ENCODE assay signal across 26 cellular contexts in the genomic region with DNA sequence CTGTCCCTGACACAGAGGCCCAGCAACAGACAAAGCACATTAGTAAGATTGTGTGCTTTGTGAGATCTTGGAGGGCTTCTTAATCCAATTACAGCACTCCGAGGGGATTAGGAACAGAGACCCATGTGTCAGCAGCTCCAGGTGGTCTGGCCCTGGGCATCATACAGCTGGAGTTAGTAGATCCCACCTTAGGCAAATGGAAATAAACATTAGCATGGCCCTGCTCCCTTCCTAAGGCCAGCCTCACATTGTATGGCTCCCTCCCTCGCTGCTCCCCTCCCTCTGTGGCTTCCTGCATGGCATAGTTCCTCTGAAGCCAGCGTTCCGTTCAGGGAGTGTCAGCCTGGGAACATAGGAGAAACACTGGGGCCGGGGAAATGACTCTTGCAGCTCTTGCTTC.
DNase-seq lines count a peak whose midpoint lies in the region; ATAC-seq and TF ChIP-seq lines count a peak whose summit lies in the region.
"Had no signal": no experiment of that assay in that cellular context is flagged by ENCODE, and none has a peak within 500 bp of the region (broad histone marks: within the 10 kb centered on the region; RNA-seq: fewer than 3 reads in every experiment).

No MANE protein-coding gene starts in this region.

- no peak overlapping the region for H3K4me3 Mint-ChIP-seq in endothelial cell (ENCODE audit: unreplicated experiment)
- H3K4me3 Mint-ChIP-seq: activated CD4-positive, alpha-beta memory T cell treated with anti-CD3 and anti-CD28 coated beads for 36 hours; CD4-positive, alpha-beta memory T cell; stimulated activated naive CD8-positive, alpha-beta T cell treated with anti-CD3 and anti-CD28 coated beads, Interleukin-15, Interleukin-2, amounts not matched to agents 100 ng/mL and 50 ng/mL, for 24 hours had no signal

- TF ChIP-seq CTCF in endothelial cell (IDR thresholded peaks at IDR 0.05; ENCODE audit: unreplicated experiment): no peak

- peak; percentile 21 for DNase-seq in ELF-1 (ENCODE audit: low read depth, low spot score)
- peak; percentile 63 for DNase-seq in SK-N-DZ (ENCODE audit: low spot score)
- DNase-seq in endothelial cell (ENCODE audit: low spot score): peak; percentile 49
- no peak for DNase-seq in SW480 (ENCODE audit: low spot score)
- DNase-seq in NCI-H2081 treated with DMSO at 0.1 percent for 48 hours (lab: John Stamatoyannopoulos, UW): no peak
- DNase-seq: activated CD4-positive, alpha-beta memory T cell treated with anti-CD3 and anti-CD28 coated beads for 36 hours; caudate nucleus; CD4-positive, alpha-beta memory T cell; HCEC 1CT; KBM-7; kidney glomerular epithelial cell; NCI-H1105; NCI-H187 treated with DMSO at 0.1 percent for 48 hours; NCI-H774; nucleus accumbens; T-helper 1 cell; thyroid gland had no signal

- peaks cover 25% of the 10 kb centered on the region for H3K36me3 ChIP-seq in mesodermal cell (ENCODE audit: control insufficient read depth, insufficient read depth, low read length)
- H3K36me3 ChIP-seq: thyroid gland had no signal

- H3K27ac ChIP-seq in mesodermal cell (ENCODE audit: low read depth, low read length, severe bottlenecking): peak overlapping the region; percentile 62
- H3K27ac ChIP-seq: A549, epithelial cell of prostate, SJSA1, thyroid gland had no signal

- H3K4me1 ChIP-seq in mesodermal cell (ENCODE audit: control insufficient read depth, insufficient read depth, low read length, poor library complexity, severe bottlenecking): no peaks in the 10 kb centered on the region
- H3K4me1 ChIP-seq: A549, SJSA1, thyroid gland had no signal

- ATAC-seq in HG03521 (IDR thresholded peaks at IDR 0.05; ENCODE audit: unreplicated experiment) (no peak), HG03354 (IDR thresholded peaks at IDR 0.05; ENCODE audit: poor library complexity, severe bottlenecking, unreplicated experiment) (no peak)
- ATAC-seq: A549; activated naive CD4-positive, alpha-beta T cell treated with anti-CD3 and anti-CD28 coated beads, Interleukin-2, amount 50 U/mL, for 72 hours had no signal

- peaks cover 16% of the 10 kb centered on the region for H3K9me3 ChIP-seq in mesodermal cell (ENCODE audit: control insufficient read depth, low read length)
- H3K9me3 ChIP-seq: A549, SJSA1, thyroid gland had no signal

- H3K4me1 Mint-ChIP-seq in endothelial cell (ENCODE audit: unreplicated experiment): peaks cover 3% of the 10 kb centered on the region
- H3K4me1 Mint-ChIP-seq: CD4-positive, alpha-beta memory T cell had no signal

- 41 to 58% methylated on average over 2 to 5 of the region's 5 CpGs for WGBS in mesodermal cell (ENCODE audit: insufficient coverage in 2 of 2), 2 experiments

- no peaks in the 10 kb centered on the region for H3K9me3 Mint-ChIP-seq in endothelial cell (ENCODE audit: unreplicated experiment)
- H3K9me3 Mint-ChIP-seq: activated CD4-positive, alpha-beta memory T cell treated with anti-CD3 and anti-CD28 coated beads for 36 hours; activated naive CD4-positive, alpha-beta T cell treated with anti-CD3 and anti-CD28 coated beads, Interleukin-2, amount 50 U/mL, for 72 hours; CD4-positive, alpha-beta memory T cell; stimulated activated naive CD8-positive, alpha-beta T cell treated with anti-CD3 and anti-CD28 coated beads, Interleukin-15, Interleukin-2, amounts not matched to agents 100 ng/mL and 50 ng/mL, for 24 hours had no signal

- no peak overlapping the region for H3K4me3 ChIP-seq in mesodermal cell (ENCODE audit: extremely low read depth, insufficient read depth, low read length, poor library complexity, severe bottlenecking)
- H3K4me3 ChIP-seq: A549, lung, SJSA1, thyroid gland had no signal

- no peak overlapping the region for H3K27ac Mint-ChIP-seq in endothelial cell (ENCODE audit: unreplicated experiment)
- H3K27ac Mint-ChIP-seq: activated CD4-positive, alpha-beta memory T cell treated with anti-CD3 and anti-CD28 coated beads for 36 hours; activated naive CD4-positive, alpha-beta T cell treated with anti-CD3 and anti-CD28 coated beads, Interleukin-2, amount 50 U/mL, for 72 hours; CD4-positive, alpha-beta memory T cell; stimulated activated naive CD8-positive, alpha-beta T cell treated with anti-CD3 and anti-CD28 coated beads, Interleukin-15, Interleukin-2, amounts not matched to agents 100 ng/mL and 50 ng/mL, for 24 hours had no signal

- H3K27me3 Mint-ChIP-seq in endothelial cell (ENCODE audit: unreplicated experiment): peaks cover 3% of the 10 kb centered on the region
- H3K27me3 Mint-ChIP-seq: stimulated activated naive CD8-positive, alpha-beta T cell treated with anti-CD3 and anti-CD28 coated beads, Interleukin-15, Interleukin-2, amounts not matched to agents 100 ng/mL and 50 ng/mL, for 24 hours had no signal

- no peaks in the 10 kb centered on the region for H3K36me3 Mint-ChIP-seq in endothelial cell (ENCODE audit: low read depth, unreplicated experiment)
- H3K36me3 Mint-ChIP-seq: activated CD4-positive, alpha-beta memory T cell treated with anti-CD3 and anti-CD28 coated beads for 36 hours; activated naive CD4-positive, alpha-beta T cell treated with anti-CD3 and anti-CD28 coated beads, Interleukin-2, amount 50 U/mL, for 72 hours; CD4-positive, alpha-beta memory T cell had no signal

Comparison
In these comparisons a context has a peak if more than half of its experiments do, and no peak if none do; other contexts are left out.
1. DNase-seq: peak in ELF-1 (single experiment), SK-N-DZ (single experiment) and endothelial cell (single experiment); none in SW480 (single experiment) and NCI-H2081 treated with DMSO at 0.1 percent for 48 hours (single experiment).